2 cellular contexts compared by ENCODE assay signal in the genomic region with DNA sequence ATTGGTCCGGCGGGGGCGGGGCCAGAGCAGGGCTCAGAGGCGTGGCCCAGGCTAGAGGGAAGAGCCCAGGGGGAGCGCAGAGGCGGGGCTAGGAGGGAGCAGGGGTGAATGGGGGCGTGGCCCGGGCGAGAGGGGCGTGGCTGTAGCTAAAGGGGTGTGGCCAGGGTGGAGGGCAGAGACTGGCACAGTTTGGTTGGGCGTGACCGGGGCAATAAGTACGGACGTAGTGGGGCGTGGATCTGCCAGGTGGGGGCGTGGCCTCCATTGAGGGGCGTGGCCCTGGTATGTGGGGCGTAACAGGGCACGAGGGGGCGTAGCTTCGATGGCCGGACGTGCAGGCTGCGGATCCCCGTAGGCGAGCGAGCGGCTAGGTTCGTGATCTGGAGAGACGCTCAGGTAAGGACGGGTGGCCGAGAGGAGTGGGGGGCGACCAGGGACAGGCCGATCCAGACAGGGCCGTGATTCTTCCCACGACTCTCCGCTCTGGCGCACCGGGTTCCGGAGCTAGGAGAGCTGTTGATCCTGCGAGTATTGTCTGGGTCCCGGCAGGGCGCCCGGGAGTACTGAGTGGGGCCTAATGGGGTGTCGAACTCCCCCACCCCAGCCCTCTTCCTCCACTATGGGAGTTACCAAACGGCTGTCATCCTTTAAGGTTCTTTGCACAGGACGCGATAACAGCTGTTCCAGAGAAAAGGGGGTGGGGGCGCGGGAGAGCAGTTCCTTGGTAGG.
TF ChIP-seq lines count a peak whose summit lies in the region.

A gene with protein sequence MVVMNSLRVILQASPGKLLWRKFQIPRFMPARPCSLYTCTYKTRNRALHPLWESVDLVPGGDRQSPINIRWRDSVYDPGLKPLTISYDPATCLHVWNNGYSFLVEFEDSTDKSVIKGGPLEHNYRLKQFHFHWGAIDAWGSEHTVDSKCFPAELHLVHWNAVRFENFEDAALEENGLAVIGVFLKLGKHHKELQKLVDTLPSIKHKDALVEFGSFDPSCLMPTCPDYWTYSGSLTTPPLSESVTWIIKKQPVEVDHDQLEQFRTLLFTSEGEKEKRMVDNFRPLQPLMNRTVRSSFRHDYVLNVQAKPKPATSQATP (plus strand): TSS at position 314 of the 729 bp plus-strand sequence. CDS start 11,754 bp downstream, outside the sequence.

TF ChIP-seq in GM23338, 12 proteins besides CTCF, POLR2A, EP300 and RAD21:
- TF ChIP-seq ZNF114 (CRISPR knock-in tag; IDR thresholded peaks at IDR 0.05) (no peak), STAT1 (IDR thresholded peaks at IDR 0.05; ENCODE audit: unreplicated experiment) (no peak), POLR2AphosphoS5 (IDR thresholded peaks at IDR 0.05; ENCODE audit: low read depth) (0 out of 2 replicates have a peak, but pooled peaks have one; percentile 26), JUNB (IDR thresholded peaks at IDR 0.05; ENCODE audit: unreplicated experiment) (no peak), CREB1 (CRISPR knock-in tag; IDR thresholded peaks at IDR 0.05; ENCODE audit: low read depth) (0 out of 2 replicates have a peak, but pooled peaks have one; percentile 16)
- TF ChIP-seq, protein P1, sequence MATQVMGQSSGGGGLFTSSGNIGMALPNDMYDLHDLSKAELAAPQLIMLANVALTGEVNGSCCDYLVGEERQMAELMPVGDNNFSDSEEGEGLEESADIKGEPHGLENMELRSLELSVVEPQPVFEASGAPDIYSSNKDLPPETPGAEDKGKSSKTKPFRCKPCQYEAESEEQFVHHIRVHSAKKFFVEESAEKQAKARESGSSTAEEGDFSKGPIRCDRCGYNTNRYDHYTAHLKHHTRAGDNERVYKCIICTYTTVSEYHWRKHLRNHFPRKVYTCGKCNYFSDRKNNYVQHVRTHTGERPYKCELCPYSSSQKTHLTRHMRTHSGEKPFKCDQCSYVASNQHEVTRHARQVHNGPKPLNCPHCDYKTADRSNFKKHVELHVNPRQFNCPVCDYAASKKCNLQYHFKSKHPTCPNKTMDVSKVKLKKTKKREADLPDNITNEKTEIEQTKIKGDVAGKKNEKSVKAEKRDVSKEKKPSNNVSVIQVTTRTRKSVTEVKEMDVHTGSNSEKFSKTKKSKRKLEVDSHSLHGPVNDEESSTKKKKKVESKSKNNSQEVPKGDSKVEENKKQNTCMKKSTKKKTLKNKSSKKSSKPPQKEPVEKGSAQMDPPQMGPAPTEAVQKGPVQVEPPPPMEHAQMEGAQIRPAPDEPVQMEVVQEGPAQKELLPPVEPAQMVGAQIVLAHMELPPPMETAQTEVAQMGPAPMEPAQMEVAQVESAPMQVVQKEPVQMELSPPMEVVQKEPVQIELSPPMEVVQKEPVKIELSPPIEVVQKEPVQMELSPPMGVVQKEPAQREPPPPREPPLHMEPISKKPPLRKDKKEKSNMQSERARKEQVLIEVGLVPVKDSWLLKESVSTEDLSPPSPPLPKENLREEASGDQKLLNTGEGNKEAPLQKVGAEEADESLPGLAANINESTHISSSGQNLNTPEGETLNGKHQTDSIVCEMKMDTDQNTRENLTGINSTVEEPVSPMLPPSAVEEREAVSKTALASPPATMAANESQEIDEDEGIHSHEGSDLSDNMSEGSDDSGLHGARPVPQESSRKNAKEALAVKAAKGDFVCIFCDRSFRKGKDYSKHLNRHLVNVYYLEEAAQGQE (IDR thresholded peaks at IDR 0.05; ENCODE audit: unreplicated experiment), result no peak
- TF ChIP-seq, protein P2, sequence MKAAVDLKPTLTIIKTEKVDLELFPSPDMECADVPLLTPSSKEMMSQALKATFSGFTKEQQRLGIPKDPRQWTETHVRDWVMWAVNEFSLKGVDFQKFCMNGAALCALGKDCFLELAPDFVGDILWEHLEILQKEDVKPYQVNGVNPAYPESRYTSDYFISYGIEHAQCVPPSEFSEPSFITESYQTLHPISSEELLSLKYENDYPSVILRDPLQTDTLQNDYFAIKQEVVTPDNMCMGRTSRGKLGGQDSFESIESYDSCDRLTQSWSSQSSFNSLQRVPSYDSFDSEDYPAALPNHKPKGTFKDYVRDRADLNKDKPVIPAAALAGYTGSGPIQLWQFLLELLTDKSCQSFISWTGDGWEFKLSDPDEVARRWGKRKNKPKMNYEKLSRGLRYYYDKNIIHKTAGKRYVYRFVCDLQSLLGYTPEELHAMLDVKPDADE (IDR thresholded peaks at IDR 0.05), result no peak

TF ChIP-seq in GM12878, 131 proteins besides CTCF, POLR2A, EP300 and RAD21 (continues in another document):
- no peak for TF ChIP-seq SIX5 (IDR thresholded peaks at IDR 0.05; ENCODE audit: low read depth, low read length, severe bottlenecking)
- TF ChIP-seq, protein P3, sequence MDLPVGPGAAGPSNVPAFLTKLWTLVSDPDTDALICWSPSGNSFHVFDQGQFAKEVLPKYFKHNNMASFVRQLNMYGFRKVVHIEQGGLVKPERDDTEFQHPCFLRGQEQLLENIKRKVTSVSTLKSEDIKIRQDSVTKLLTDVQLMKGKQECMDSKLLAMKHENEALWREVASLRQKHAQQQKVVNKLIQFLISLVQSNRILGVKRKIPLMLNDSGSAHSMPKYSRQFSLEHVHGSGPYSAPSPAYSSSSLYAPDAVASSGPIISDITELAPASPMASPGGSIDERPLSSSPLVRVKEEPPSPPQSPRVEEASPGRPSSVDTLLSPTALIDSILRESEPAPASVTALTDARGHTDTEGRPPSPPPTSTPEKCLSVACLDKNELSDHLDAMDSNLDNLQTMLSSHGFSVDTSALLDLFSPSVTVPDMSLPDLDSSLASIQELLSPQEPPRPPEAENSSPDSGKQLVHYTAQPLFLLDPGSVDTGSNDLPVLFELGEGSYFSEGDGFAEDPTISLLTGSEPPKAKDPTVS (IDR thresholded peaks at IDR 0.05; ENCODE audit: low read depth, low read length), result no peak
- TF ChIP-seq TCF3 (IDR thresholded peaks at IDR 0.05; ENCODE audit: borderline replicate concordance, insufficient read depth, low read depth, low read length), result no peak
- TF ChIP-seq NRF1 (conservative IDR thresholded peaks at IDR 0.05; ENCODE audit: low read depth, low read length), result no peak
- TF ChIP-seq, protein P4, sequence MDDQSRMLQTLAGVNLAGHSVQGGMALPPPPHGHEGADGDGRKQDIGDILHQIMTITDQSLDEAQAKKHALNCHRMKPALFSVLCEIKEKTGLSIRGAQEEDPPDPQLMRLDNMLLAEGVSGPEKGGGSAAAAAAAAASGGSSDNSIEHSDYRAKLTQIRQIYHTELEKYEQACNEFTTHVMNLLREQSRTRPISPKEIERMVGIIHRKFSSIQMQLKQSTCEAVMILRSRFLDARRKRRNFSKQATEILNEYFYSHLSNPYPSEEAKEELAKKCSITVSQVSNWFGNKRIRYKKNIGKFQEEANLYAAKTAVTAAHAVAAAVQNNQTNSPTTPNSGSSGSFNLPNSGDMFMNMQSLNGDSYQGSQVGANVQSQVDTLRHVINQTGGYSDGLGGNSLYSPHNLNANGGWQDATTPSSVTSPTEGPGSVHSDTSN (IDR thresholded peaks at IDR 0.05; ENCODE audit: insufficient replicate concordance, low read depth, low read length), result no peak
- no peak for TF ChIP-seq MYC (IDR thresholded peaks at IDR 0.05; ENCODE audit: insufficient read depth, insufficient read length, insufficient replicate concordance, low read length, severe bottlenecking)
- no peak for TF ChIP-seq FOS (IDR thresholded peaks at IDR 0.05; ENCODE audit: borderline replicate concordance, extremely low read depth, insufficient read length)
- peak; percentile 82 for TF ChIP-seq SP1 (IDR thresholded peaks at IDR 0.05; ENCODE audit: low read depth, low read length)
- TF ChIP-seq NFIC (IDR thresholded peaks at IDR 0.05; ENCODE audit: low read depth, low read length), result no peak
- no peak for TF ChIP-seq CBFB (IDR thresholded peaks at IDR 0.05; ENCODE audit: low read depth)
- TF ChIP-seq, protein P5, sequence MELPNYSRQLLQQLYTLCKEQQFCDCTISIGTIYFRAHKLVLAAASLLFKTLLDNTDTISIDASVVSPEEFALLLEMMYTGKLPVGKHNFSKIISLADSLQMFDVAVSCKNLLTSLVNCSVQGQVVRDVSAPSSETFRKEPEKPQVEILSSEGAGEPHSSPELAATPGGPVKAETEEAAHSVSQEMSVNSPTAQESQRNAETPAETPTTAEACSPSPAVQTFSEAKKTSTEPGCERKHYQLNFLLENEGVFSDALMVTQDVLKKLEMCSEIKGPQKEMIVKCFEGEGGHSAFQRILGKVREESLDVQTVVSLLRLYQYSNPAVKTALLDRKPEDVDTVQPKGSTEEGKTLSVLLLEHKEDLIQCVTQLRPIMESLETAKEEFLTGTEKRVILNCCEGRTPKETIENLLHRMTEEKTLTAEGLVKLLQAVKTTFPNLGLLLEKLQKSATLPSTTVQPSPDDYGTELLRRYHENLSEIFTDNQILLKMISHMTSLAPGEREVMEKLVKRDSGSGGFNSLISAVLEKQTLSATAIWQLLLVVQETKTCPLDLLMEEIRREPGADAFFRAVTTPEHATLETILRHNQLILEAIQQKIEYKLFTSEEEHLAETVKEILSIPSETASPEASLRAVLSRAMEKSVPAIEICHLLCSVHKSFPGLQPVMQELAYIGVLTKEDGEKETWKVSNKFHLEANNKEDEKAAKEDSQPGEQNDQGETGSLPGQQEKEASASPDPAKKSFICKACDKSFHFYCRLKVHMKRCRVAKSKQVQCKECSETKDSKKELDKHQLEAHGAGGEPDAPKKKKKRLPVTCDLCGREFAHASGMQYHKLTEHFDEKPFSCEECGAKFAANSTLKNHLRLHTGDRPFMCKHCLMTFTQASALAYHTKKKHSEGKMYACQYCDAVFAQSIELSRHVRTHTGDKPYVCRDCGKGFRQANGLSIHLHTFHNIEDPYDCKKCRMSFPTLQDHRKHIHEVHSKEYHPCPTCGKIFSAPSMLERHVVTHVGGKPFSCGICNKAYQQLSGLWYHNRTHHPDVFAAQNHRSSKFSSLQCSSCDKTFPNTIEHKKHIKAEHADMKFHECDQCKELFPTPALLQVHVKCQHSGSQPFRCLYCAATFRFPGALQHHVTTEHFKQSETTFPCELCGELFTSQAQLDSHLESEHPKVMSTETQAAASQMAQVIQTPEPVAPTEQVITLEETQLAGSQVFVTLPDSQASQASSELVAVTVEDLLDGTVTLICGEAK (IDR thresholded peaks at IDR 0.05; ENCODE audit: borderline replicate concordance), result no peak
- TF ChIP-seq IKZF1 (conservative IDR thresholded peaks at IDR 0.05), result no peak
- no peak for TF ChIP-seq JUNB (IDR thresholded peaks at IDR 0.05)
- no peak for TF ChIP-seq SPI1 (IDR thresholded peaks at IDR 0.05; ENCODE audit: borderline replicate concordance, insufficient read depth, low read depth, low read length)
- 0 out of 2 replicates have a peak, but pooled peaks have one; percentile 10 for TF ChIP-seq MTA2 (IDR thresholded peaks at IDR 0.05; ENCODE audit: low read depth)
- no peak for TF ChIP-seq NFXL1 (IDR thresholded peaks at IDR 0.05; ENCODE audit: borderline replicate concordance)
- TF ChIP-seq ZNF24 (IDR thresholded peaks at IDR 0.05), result no peak
- TF ChIP-seq CHD4 (IDR thresholded peaks at IDR 0.05), result no peak
- no peak for TF ChIP-seq RFX5 (IDR thresholded peaks at IDR 0.05; ENCODE audit: low read depth, low read length)
- 0 out of 2 replicates have a peak, but pooled peaks have one; percentile 31 for TF ChIP-seq MXI1 (IDR thresholded peaks at IDR 0.05; ENCODE audit: low read depth, low read length)
- TF ChIP-seq ZNF207 (IDR thresholded peaks at IDR 0.05; ENCODE audit: borderline replicate concordance), result no peak
- TF ChIP-seq FOXM1 (IDR thresholded peaks at IDR 0.05; ENCODE audit: low read depth, low read length), result no peak
- no peak for TF ChIP-seq KAT2A (conservative IDR thresholded peaks at IDR 0.05; ENCODE audit: control insufficient read depth, low read depth, low read length)
- peak; percentile 52 to 78; a peak in 3 of 4 replicates for TF ChIP-seq BHLHE40 (IDR thresholded peaks at IDR 0.05; ENCODE audit: borderline replicate concordance in 1 of 2, low read depth in 2 of 2, low read length in 1 of 2)
- peak; percentile 100 for TF ChIP-seq HDGF (IDR thresholded peaks at IDR 0.05)
- TF ChIP-seq, protein P6, sequence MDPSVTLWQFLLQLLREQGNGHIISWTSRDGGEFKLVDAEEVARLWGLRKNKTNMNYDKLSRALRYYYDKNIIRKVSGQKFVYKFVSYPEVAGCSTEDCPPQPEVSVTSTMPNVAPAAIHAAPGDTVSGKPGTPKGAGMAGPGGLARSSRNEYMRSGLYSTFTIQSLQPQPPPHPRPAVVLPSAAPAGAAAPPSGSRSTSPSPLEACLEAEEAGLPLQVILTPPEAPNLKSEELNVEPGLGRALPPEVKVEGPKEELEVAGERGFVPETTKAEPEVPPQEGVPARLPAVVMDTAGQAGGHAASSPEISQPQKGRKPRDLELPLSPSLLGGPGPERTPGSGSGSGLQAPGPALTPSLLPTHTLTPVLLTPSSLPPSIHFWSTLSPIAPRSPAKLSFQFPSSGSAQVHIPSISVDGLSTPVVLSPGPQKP (IDR thresholded peaks at IDR 0.05; ENCODE audit: low read depth, low read length), result no peak
- TF ChIP-seq TAF1 (IDR thresholded peaks at IDR 0.05; ENCODE audit: borderline replicate concordance, low read depth, low read length), result no peak
- TF ChIP-seq, protein P7, sequence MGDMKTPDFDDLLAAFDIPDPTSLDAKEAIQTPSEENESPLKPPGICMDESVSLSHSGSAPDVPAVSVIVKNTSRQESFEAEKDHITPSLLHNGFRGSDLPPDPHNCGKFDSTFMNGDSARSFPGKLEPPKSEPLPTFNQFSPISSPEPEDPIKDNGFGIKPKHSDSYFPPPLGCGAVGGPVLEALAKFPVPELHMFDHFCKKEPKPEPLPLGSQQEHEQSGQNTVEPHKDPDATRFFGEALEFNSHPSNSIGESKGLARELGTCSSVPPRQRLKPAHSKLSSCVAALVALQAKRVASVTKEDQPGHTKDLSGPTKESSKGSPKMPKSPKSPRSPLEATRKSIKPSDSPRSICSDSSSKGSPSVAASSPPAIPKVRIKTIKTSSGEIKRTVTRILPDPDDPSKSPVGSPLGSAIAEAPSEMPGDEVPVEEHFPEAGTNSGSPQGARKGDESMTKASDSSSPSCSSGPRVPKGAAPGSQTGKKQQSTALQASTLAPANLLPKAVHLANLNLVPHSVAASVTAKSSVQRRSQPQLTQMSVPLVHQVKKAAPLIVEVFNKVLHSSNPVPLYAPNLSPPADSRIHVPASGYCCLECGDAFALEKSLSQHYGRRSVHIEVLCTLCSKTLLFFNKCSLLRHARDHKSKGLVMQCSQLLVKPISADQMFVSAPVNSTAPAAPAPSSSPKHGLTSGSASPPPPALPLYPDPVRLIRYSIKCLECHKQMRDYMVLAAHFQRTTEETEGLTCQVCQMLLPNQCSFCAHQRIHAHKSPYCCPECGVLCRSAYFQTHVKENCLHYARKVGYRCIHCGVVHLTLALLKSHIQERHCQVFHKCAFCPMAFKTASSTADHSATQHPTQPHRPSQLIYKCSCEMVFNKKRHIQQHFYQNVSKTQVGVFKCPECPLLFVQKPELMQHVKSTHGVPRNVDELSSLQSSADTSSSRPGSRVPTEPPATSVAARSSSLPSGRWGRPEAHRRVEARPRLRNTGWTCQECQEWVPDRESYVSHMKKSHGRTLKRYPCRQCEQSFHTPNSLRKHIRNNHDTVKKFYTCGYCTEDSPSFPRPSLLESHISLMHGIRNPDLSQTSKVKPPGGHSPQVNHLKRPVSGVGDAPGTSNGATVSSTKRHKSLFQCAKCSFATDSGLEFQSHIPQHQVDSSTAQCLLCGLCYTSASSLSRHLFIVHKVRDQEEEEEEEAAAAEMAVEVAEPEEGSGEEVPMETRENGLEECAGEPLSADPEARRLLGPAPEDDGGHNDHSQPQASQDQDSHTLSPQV (IDR thresholded peaks at IDR 0.05), result no peak
- no peak for TF ChIP-seq CHD1 (IDR thresholded peaks at IDR 0.05; ENCODE audit: low read depth, low read length)
- TF ChIP-seq ZZZ3 (IDR thresholded peaks at IDR 0.05; ENCODE audit: control insufficient read depth, insufficient read length, low read depth), result no peak
- TF ChIP-seq ZSCAN29 (IDR thresholded peaks at IDR 0.05), result no peak
- TF ChIP-seq ZNF274 (IDR thresholded peaks at IDR 0.05; ENCODE audit: insufficient read depth, insufficient read length), result no peak
- no peak for TF ChIP-seq BRCA1 (IDR thresholded peaks at IDR 0.05; ENCODE audit: low read depth, low read length)
- no peak for TF ChIP-seq EED (IDR thresholded peaks at IDR 0.05; ENCODE audit: low read depth)
- no peak for TF ChIP-seq POLR2AphosphoS5 (IDR thresholded peaks at IDR 0.05; ENCODE audit: low read length)
- no peak for TF ChIP-seq TCF12 (IDR thresholded peaks at IDR 0.05; ENCODE audit: low read depth, low read length)
